In genomic region chr17:7322520-7323194, GRCh38 we compare ENCODE assay signal across 3 cellular contexts.
TF ChIP-seq lines count a peak whose summit lies in the region.

No MANE protein-coding gene starts in this region.

TF ChIP-seq in IMR-90, 13 proteins besides CTCF, POLR2A, EP300 and RAD21:
- no peak for TF ChIP-seq MAZ (IDR thresholded peaks at IDR 0.05; ENCODE audit: borderline replicate concordance, low read depth, low read length)
- TF ChIP-seq NFE2L2 (IDR thresholded peaks at IDR 0.05; ENCODE audit: low read depth, low read length) = no peak
- TF ChIP-seq RCOR1 (IDR thresholded peaks at IDR 0.05; ENCODE audit: insufficient replicate concordance, low read length) = no peak
- TF ChIP-seq CHD1 (IDR thresholded peaks at IDR 0.05; ENCODE audit: low read depth, low read length) = no peak
- TF ChIP-seq FOS (IDR thresholded peaks at IDR 0.05; ENCODE audit: low read depth, low read length) = no peak
- no peak for TF ChIP-seq ELK1 (IDR thresholded peaks at IDR 0.05; ENCODE audit: borderline replicate concordance, low read depth, low read length)
- TF ChIP-seq CEBPB (IDR thresholded peaks at IDR 0.05; ENCODE audit: low read depth, low read length) = no peak
- no peak for TF ChIP-seq SMC3 (IDR thresholded peaks at IDR 0.05; ENCODE audit: low read depth, low read length)
- TF ChIP-seq USF2 (IDR thresholded peaks at IDR 0.05; ENCODE audit: low read depth, low read length) = no peak
- no peak for TF ChIP-seq BHLHE40 (IDR thresholded peaks at IDR 0.05; ENCODE audit: low read depth, low read length)
- no peak for TF ChIP-seq MAFK (IDR thresholded peaks at IDR 0.05; ENCODE audit: low read depth, low read length)
- no peak for TF ChIP-seq MXI1 (IDR thresholded peaks at IDR 0.05; ENCODE audit: borderline replicate concordance, low read depth, low read length)
- no peak for TF ChIP-seq RFX5 (IDR thresholded peaks at IDR 0.05; ENCODE audit: low read depth, low read length)

TF ChIP-seq in H1, 55 proteins besides CTCF, POLR2A, EP300 and RAD21 (continues in another document):
- TF ChIP-seq KDM1A (IDR thresholded peaks at IDR 0.05; ENCODE audit: borderline replicate concordance, low read length) (no peak), SIX5 (IDR thresholded peaks at IDR 0.05; ENCODE audit: low read depth, low read length) (no peak), KDM5A (IDR thresholded peaks at IDR 0.05; ENCODE audit: low read length) (no peak), TAF1 (IDR thresholded peaks at IDR 0.05; ENCODE audit: low read depth, low read length) (no peak), TCF12 (IDR thresholded peaks at IDR 0.05; ENCODE audit: low read depth, low read length) (no peak), RBBP5 (IDR thresholded peaks at IDR 0.05; ENCODE audit: borderline replicate concordance, low read depth, low read length) (no peak), RFX5 (IDR thresholded peaks at IDR 0.05; ENCODE audit: borderline replicate concordance, low read depth, low read length) (no peak), TEAD4 (IDR thresholded peaks at IDR 0.05; ENCODE audit: low read depth, low read length) (no peak), CBX5 (IDR thresholded peaks at IDR 0.05; ENCODE audit: low read depth, low read length) (no peak), CTBP2 (IDR thresholded peaks at IDR 0.05; ENCODE audit: borderline replicate concordance, insufficient read depth, insufficient read length, low read length) (no peak), SIN3A (conservative IDR thresholded peaks at IDR 0.05 in 1 of 2, IDR thresholded peaks at IDR 0.05 in 1 of 2; ENCODE audit: low read depth in 1 of 2, low read length in 2 of 2) (no peak), SP2 (IDR thresholded peaks at IDR 0.05; ENCODE audit: low read length) (no peak), USF2 (IDR thresholded peaks at IDR 0.05; ENCODE audit: low read length) (no peak), SP1 (IDR thresholded peaks at IDR 0.05; ENCODE audit: low read depth, low read length) (no peak)

TF ChIP-seq in WTC11, 78 proteins besides CTCF, POLR2A, EP300 and RAD21:
- no peak for TF ChIP-seq ATF3 (CRISPR knock-in tag; conservative IDR thresholded peaks at IDR 0.05)
- no peak for TF ChIP-seq EMX1 (CRISPR knock-in tag; IDR thresholded peaks at IDR 0.05)
- TF ChIP-seq ZNF423 (CRISPR knock-in tag; IDR thresholded peaks at IDR 0.05) = no peak
- no peak for TF ChIP-seq NR2C2 (CRISPR knock-in tag; IDR thresholded peaks at IDR 0.05)
